Comparison of ENCODE assay signal across 1 cellular context in the genomic region with DNA sequence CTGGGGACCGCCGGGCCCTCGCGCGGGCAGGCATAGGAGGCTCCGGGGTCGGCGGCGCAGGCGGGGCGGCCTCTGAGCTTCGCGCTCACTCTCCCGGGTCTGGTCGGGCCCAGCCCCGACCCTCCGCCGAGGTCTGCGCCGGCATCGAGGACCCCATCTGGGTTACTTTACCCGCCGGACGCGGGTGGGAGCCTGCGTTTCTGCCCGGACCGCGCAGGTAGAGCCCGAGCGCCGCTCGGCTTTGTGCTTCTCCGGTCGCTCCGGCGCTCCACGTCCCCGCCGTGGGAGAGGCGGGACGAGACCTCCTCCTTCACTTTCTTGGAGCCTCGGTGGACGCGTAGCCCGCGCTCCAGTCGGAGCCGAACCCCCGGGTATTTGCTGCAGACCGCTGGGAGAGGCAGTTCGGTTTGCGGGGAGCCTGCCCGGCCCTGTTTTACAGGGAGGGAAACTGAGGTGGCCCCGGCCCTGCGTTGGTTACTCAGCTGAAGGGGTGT.
TF ChIP-seq lines count a peak whose summit lies in the region.

No MANE protein-coding gene starts in this region.

TF ChIP-seq in HEK293, 187 proteins besides CTCF, POLR2A, EP300 and RAD21 (continued from another document):
- TF ChIP-seq INSM2 (tag by site-specific recombination; IDR thresholded peaks at IDR 0.05): no peak
- TF ChIP-seq, protein P1, sequence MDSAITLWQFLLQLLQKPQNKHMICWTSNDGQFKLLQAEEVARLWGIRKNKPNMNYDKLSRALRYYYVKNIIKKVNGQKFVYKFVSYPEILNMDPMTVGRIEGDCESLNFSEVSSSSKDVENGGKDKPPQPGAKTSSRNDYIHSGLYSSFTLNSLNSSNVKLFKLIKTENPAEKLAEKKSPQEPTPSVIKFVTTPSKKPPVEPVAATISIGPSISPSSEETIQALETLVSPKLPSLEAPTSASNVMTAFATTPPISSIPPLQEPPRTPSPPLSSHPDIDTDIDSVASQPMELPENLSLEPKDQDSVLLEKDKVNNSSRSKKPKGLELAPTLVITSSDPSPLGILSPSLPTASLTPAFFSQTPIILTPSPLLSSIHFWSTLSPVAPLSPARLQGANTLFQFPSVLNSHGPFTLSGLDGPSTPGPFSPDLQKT (IDR thresholded peaks at IDR 0.05; ENCODE audit: borderline replicate concordance, low read depth, low read length): no peak
- TF ChIP-seq HOXA7 (CRISPR knock-in tag; IDR thresholded peaks at IDR 0.05; ENCODE audit: borderline replicate concordance): no peak
- no peak for TF ChIP-seq ZNF776 (tag by site-specific recombination; IDR thresholded peaks at IDR 0.05; ENCODE audit: borderline replicate concordance)
- no peak for TF ChIP-seq ZNF23 (tag by site-specific recombination; IDR thresholded peaks at IDR 0.05; ENCODE audit: borderline replicate concordance)
- TF ChIP-seq ZBTB11 (tag by site-specific recombination; conservative IDR thresholded peaks at IDR 0.05; ENCODE audit: low read depth): no peak; the same call in 1 of the 2 replicates
- TF ChIP-seq ZNF654 (tag by site-specific recombination; IDR thresholded peaks at IDR 0.05; ENCODE audit: low read depth): no peak
- no peak for TF ChIP-seq ZNF561 (tag by site-specific recombination; IDR thresholded peaks at IDR 0.05; ENCODE audit: borderline replicate concordance)
- TF ChIP-seq ZNF521 (tag by site-specific recombination; IDR thresholded peaks at IDR 0.05): no peak
- no peak for TF ChIP-seq ZBTB1 (tag by site-specific recombination; IDR thresholded peaks at IDR 0.05)
